In genomic region chr3:186277268-186277909, GRCh38 we compare ENCODE assay signal across 8 cellular contexts.
DNase-seq lines count a peak whose midpoint lies in the region; ATAC-seq and TF ChIP-seq lines count a peak whose summit lies in the region.

No MANE protein-coding gene starts in this region.

- no peaks in the 10 kb centered on the region for H3K9me2 ChIP-seq in PC-3 (replicated peaks; ENCODE audit: low read length)

- intact Hi-C loops in PC-3 (cut with micrococcal nuclease) = loop anchor here (1.0 kb wide), 1 partner anchor 294 kb away; no protein-coding TSS in a partner anchor

- H3K79me2 ChIP-seq in PC-3 (ENCODE audit: low read length) = no peaks in the 10 kb centered on the region

- H3K36me3 ChIP-seq in PC-3 (ENCODE audit: low read depth, low read length) = no peaks in the 10 kb centered on the region

- DNase-seq in PC-3 = peak; percentile 56
- peak; percentile 85 for DNase-seq in fibroblast of peridontal ligament (ENCODE audit: extremely low read depth)
- DNase-seq in renal cortical epithelial cell (ENCODE audit: low read depth) = peak; percentile 61
- DNase-seq in mesenteric fat pad (ENCODE audit: low spot score) = no peak
- DNase-seq in NK-92 treated with Interleukin-12 subunit alpha and Interleukin-12 subunit beta, amount 100 ng/mL, for 24 hours (lab: John Stamatoyannopoulos, UW) = no peak

- ATAC-seq in PC-3 = peak; percentile 66
- ATAC-seq in HG03460 (IDR thresholded peaks at IDR 0.05; ENCODE audit: unreplicated experiment) = no peak
- ATAC-seq in HG03521 (IDR thresholded peaks at IDR 0.05; ENCODE audit: unreplicated experiment) = no peak

- H4K20me1 ChIP-seq in PC-3 (ENCODE audit: low read length) = no peaks in the 10 kb centered on the region

- no peak overlapping the region for H3K4me2 ChIP-seq in PC-3 (ENCODE audit: low read length)

- CTCF ChIA-PET in PC-3 (lab: Charles Lee) = interaction anchor here (0.6 to 1.0 kb wide), 5 partner anchors 16 to 334 kb away, joined by 3 to 5 read pairs (median 4); no protein-coding TSS in a partner anchor

- H2AFZ ChIP-seq in PC-3 (ENCODE audit: low read length) = no peak overlapping the region; the same call in 1 of the 2 replicates

- no peak overlapping the region for H3K27ac ChIP-seq in PC-3 (ENCODE audit: low read length)

- no peak overlapping the region for H3K9ac ChIP-seq in PC-3 (ENCODE audit: low read length)

- no peak overlapping the region for H3K4me3 ChIP-seq in PC-3 (ENCODE audit: low read length)

- no peaks in the 10 kb centered on the region for H3K9me3 ChIP-seq in PC-3 (ENCODE audit: low read length)

- no peaks in the 10 kb centered on the region for H3F3A ChIP-seq in PC-3 (ENCODE audit: low read length, unreplicated experiment)

- peaks cover 17% of the 10 kb centered on the region for H3K4me1 ChIP-seq in PC-3 (ENCODE audit: insufficient read depth, low read length)

- POLR2A ChIA-PET in PC-3 (lab: Charles Lee; ENCODE audit: unreplicated experiment) = no interaction called here

- BruUV-seq in PC-3 (replicated peaks; lab: Mats Ljungman, UMichigan) = no TSS peak

- no peaks in the 10 kb centered on the region for H3K27me3 ChIP-seq in PC-3 (ENCODE audit: low read length)

- TF ChIP-seq CTCF in GM12872 (IDR thresholded peaks at IDR 0.05; ENCODE audit: insufficient read depth, low read depth, low read length) = 0 out of 3 replicates have a peak, but pooled peaks have one; percentile 20
- peak; percentile 57 for TF ChIP-seq CTCF in PC-3 (conservative IDR thresholded peaks at IDR 0.05; ENCODE audit: low read depth, low read length)

Comparison
In these comparisons a context has a peak if more than half of its experiments do, and no peak if none do; other contexts are left out.
1. DNase-seq: peak in PC-3 (single experiment), fibroblast of peridontal ligament (single experiment) and renal cortical epithelial cell (single experiment); none in mesenteric fat pad (single experiment) and NK-92 treated with Interleukin-12 subunit alpha and Interleukin-12 subunit beta, amount 100 ng/mL, for 24 hours (single experiment).